Comparison of ENCODE assay signal across 14 cellular contexts in the genomic region with DNA sequence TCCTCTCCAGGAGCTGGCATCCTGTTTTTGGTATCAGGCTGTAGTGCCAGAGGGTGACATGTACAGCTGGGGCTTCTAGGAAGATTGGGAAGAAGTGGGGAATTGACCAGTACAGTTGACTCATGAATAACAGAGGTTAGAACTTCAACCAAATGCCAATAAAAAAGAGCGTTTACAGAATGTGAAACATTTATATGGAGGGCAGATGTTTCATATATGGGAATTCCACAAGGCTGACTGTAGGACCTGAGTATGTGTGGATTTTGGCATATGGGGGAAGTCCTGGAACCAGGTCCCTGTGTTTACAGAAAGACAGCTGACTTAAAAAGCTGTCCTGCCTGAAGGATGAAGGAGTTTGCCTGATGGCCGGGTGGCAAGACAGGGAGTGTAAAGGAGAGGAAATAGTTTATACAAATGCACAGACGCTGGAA. TPM values are rescaled to one million over a fixed set of nuclear protein-coding genes. Genes with fewer than 3 reads are reported as not detected.
DNase-seq lines count a peak whose midpoint lies in the region; ATAC-seq and TF ChIP-seq lines count a peak whose summit lies in the region.
"Had no signal": no experiment of that assay in that cellular context is flagged by ENCODE, and none has a peak within 500 bp of the region (broad histone marks: within the 10 kb centered on the region; RNA-seq: fewer than 3 reads in every experiment).

No MANE protein-coding gene starts in this region.

- H3K4me1 ChIP-seq in transverse colon: peaks cover 9 to 51% (median 28%) of the 10 kb centered on the region in 4 donors
- H3K4me1 ChIP-seq: colonic mucosa had no signal

- H3K9me3 Mint-ChIP-seq in activated naive CD8-positive, alpha-beta T cell treated with anti-CD3 and anti-CD28 coated beads for 36 hours: peaks cover 3% of the 10 kb centered on the region

- H3K27ac Mint-ChIP-seq in activated naive CD8-positive, alpha-beta T cell treated with anti-CD3 and anti-CD28 coated beads for 36 hours: peak overlapping the region; percentile 12

- TF ChIP-seq CTCF in AG09309 (IDR thresholded peaks at IDR 0.05; ENCODE audit: control insufficient read depth, insufficient read depth, low read depth, low read length, missing control alignments) (no peak), transverse colon (IDR thresholded peaks at IDR 0.05) (no peak)

- WGBS in transverse colon (ENCODE audit: low coverage in 1 of 2), 2 donors: 39 to 58% methylated on average over 3 of the region's 3 CpGs

- peaks cover 49% of the 10 kb centered on the region for H3K36me3 Mint-ChIP-seq in activated naive CD8-positive, alpha-beta T cell treated with anti-CD3 and anti-CD28 coated beads for 36 hours

- H3K27ac ChIP-seq in transverse colon: no peak overlapping the region
- H3K27ac ChIP-seq: colonic mucosa, RWPE1 had no signal

- intact Hi-C loops in transverse colon (cut with DNase I; ENCODE audit: low total_unique reads): no loop called here

- H3K36me3 ChIP-seq in transverse colon: peaks cover 0 to 26% (median 9%) of the 10 kb centered on the region in 4 donors

- no peak overlapping the region for H3K4me3 Mint-ChIP-seq in activated naive CD8-positive, alpha-beta T cell treated with anti-CD3 and anti-CD28 coated beads for 36 hours

- DNase-seq in AG09309 (ENCODE audit: low read depth): peak; percentile 76
- DNase-seq in GM04503 (ENCODE audit: low read depth): peak; percentile 82
- no peak for DNase-seq in activated naive CD8-positive, alpha-beta T cell treated with anti-CD3 and anti-CD28 coated beads for 36 hours
- DNase-seq in iris pigment epithelial cell (ENCODE audit: low read depth): peak; percentile 79
- DNase-seq in left lobe of liver (ENCODE audit: low spot score): no peak
- no peak for DNase-seq in transverse colon
- DNase-seq: activated CD8-positive, alpha-beta memory T cell treated with anti-CD3 and anti-CD28 coated beads for 24 hours; colonic mucosa; NCI-H187 treated with DMSO at 0.1 percent for 48 hours; stimulated activated CD4-positive, alpha-beta T cell treated with anti-CD3 and anti-CD28 coated beads, Interleukin-4, amount 100 ng/mL, for 1 hour; upper lobe of left lung had no signal

- TF ChIP-seq POLR2A in transverse colon (IDR thresholded peaks at IDR 0.05): no peak

- H3K9me3 ChIP-seq in transverse colon: no peaks in the 10 kb centered on the region
- H3K9me3 ChIP-seq: colonic mucosa, upper lobe of left lung had no signal

- no peak for TF ChIP-seq EP300 in transverse colon (IDR thresholded peaks at IDR 0.05; ENCODE audit: low read depth)

- peaks cover 51% of the 10 kb centered on the region for H3K4me1 Mint-ChIP-seq in activated naive CD8-positive, alpha-beta T cell treated with anti-CD3 and anti-CD28 coated beads for 36 hours

- in situ Hi-C loops in transverse colon (cut with MboI; ENCODE audit: low pct_ligation_motif_present in 1 of 4, low pct_unique_long_range_greater_than_20kb in 1 of 4, low sequenced_read_pairs in 3 of 4): no loop called here

- ATAC-seq in left lobe of liver (no peak), GM19395 (IDR thresholded peaks at IDR 0.05; ENCODE audit: unreplicated experiment) (no peak), GM19324 (IDR thresholded peaks at IDR 0.05; ENCODE audit: low FRiP score, unreplicated experiment) (no peak)

- H3K27me3 Mint-ChIP-seq in activated naive CD8-positive, alpha-beta T cell treated with anti-CD3 and anti-CD28 coated beads for 36 hours: no peaks in the 10 kb centered on the region

- no peaks in the 10 kb centered on the region for H3K27me3 ChIP-seq in transverse colon
- H3K27me3 ChIP-seq: colonic mucosa, upper lobe of left lung had no signal

- no peak overlapping the region for H3K4me3 ChIP-seq in AG09309 (ENCODE audit: control insufficient read depth, low read depth, low read length)
- H3K4me3 ChIP-seq in transverse colon: no peak overlapping the region
- H3K4me3 ChIP-seq: colonic mucosa, upper lobe of left lung had no signal

RNA-seq across cellular contexts. Expression of gene CHAMP1, which starts 5.2 kb away (rescaled TPM):
- total RNA-seq in activated naive CD8-positive, alpha-beta T cell treated with anti-CD3 and anti-CD28 coated beads for 36 hours: 10 to 100 TPM; 46.2 to 46.6 TPM
- total RNA-seq in left lobe of liver (8.8 TPM), transverse colon (10 to 100 TPM in 3 of 4 donors, 1 to 10 TPM in 1; 3.4 to 57.2 (median 20.0) TPM)

RNA-seq across cellular contexts. Expression of gene UPF3A, which starts 38.1 kb away (rescaled TPM):
- 10 to 100 TPM; 42.9 to 45.9 TPM for total RNA-seq in activated naive CD8-positive, alpha-beta T cell treated with anti-CD3 and anti-CD28 coated beads for 36 hours
- total RNA-seq in left lobe of liver: 22.0 TPM
- total RNA-seq in transverse colon: 10 to 100 TPM; 15.3 to 49.7 (median 36.4) TPM

Comparison
In these comparisons a context has a peak if more than half of its experiments do, and no peak if none do; other contexts are left out.
1. DNase-seq: peak in AG09309 (single experiment), GM04503 (single experiment) and iris pigment epithelial cell (single experiment); none in activated naive CD8-positive, alpha-beta T cell treated with anti-CD3 and anti-CD28 coated beads for 36 hours (single experiment), left lobe of liver (single experiment) and transverse colon (single experiment).